Comparison of ENCODE assay signal across 21 cellular contexts in genomic region chr1:183724350-183725042, GRCh38.
"Had no signal": no experiment of that assay in that cellular context is flagged by ENCODE, and none has a peak within 500 bp of the region (broad histone marks: within the 10 kb centered on the region; RNA-seq: fewer than 3 reads in every experiment).

No MANE protein-coding gene starts in this region.

- H3K27me3 ChIP-seq: esophagus muscularis mucosa, gastroesophageal sphincter, left lung, neutrophil, pancreas, sigmoid colon, testis, tibial artery had no signal

- H3K36me3 ChIP-seq: esophagus muscularis mucosa, gastroesophageal sphincter, left lung, lower lobe of right lung, neutrophil, pancreas, sigmoid colon, tibial artery had no signal

- H3K27ac ChIP-seq: coronary artery, esophagus muscularis mucosa, foreskin keratinocyte, gastroesophageal sphincter, left lung, lower lobe of right lung, neutrophil, pancreas, sigmoid colon, testis, tibial artery had no signal

- H3K9me3 ChIP-seq: esophagus muscularis mucosa, gastroesophageal sphincter, left lung, lower lobe of right lung, mucosa of descending colon, neutrophil, pancreas, sigmoid colon, testis, tibial artery had no signal

- DNase-seq: dermis blood vessel endothelial cell; effector memory CD4-positive, alpha-beta T cell; foreskin keratinocyte; hypothalamus; left lung; lower lobe of right lung; mucosa of descending colon; naive B cell; pancreas; retina; sigmoid colon; stimulated activated CD4-positive, alpha-beta T cell treated with anti-CD3 and anti-CD28 coated beads, Interleukin-2, amount 100 ng/mL, for 24 hours; stimulated activated CD4-positive, alpha-beta T cell treated with anti-CD3 and anti-CD28 coated beads, Interleukin-4, amount 100 ng/mL, for 24 hours; stimulated activated naive CD8-positive, alpha-beta T cell treated with anti-CD3 and anti-CD28 coated beads, Interleukin-15, Interleukin-2, amounts not matched to agents 100 U/mL and 50 U/mL, for 24 hours; testis; tibial artery had no signal

- ATAC-seq: foreskin keratinocyte; gastroesophageal sphincter; left lung; lower lobe of right lung; mucosa of descending colon; pancreas; stimulated activated memory B cell treated with anti-CD40 and anti-IgM and Interleukin-4, amounts not matched to agents 10 μg/mL and 1 μg/mL and 100 μg/mL, for 72 hours; stimulated activated naive CD8-positive, alpha-beta T cell treated with anti-CD3 and anti-CD28 coated beads, Interleukin-15, Interleukin-2, amounts not matched to agents 100 U/mL and 50 U/mL, for 24 hours had no signal

- H3K4me1 ChIP-seq: foreskin keratinocyte, left lung, lower lobe of right lung, pancreas, testis had no signal

- H3K4me3 ChIP-seq: coronary artery, esophagus muscularis mucosa, gastroesophageal sphincter, left lung, lower lobe of right lung, mucosa of descending colon, pancreas, sigmoid colon, testis, tibial artery had no signal
